ENCODE assay signal across 23 cellular contexts in the genomic region with DNA sequence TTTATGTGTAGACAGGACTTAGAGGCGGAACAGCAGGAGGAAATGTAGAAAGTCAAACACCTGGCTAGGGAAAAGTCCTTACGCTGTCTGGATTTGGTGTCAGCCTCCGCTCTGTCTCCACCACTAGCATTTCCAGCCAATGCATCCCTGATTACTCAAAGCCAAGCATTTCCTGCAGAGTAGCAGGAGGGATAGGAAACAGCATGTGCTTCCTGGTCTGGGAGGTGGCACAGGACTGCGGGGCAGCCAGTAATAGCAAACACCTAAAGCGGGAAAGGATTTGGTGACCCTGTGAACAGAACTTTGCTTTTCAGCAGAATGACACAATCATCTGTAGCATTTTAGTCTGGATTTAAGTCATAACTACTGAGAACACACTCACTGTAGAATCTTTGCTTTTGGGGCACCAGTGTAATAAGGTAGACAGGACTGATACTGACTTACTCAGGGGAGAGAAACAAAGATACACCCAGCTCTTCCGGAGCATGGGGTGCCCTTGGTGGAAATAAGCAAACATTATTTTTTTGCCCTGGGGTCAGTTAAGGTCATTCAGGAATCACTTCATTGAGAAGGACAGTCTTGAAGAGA.
DNase-seq lines count a peak whose midpoint lies in the region; ATAC-seq and TF ChIP-seq lines count a peak whose summit lies in the region.
"Had no signal": no experiment of that assay in that cellular context is flagged by ENCODE, and none has a peak within 500 bp of the region (broad histone marks: within the 10 kb centered on the region; RNA-seq: fewer than 3 reads in every experiment).

No MANE protein-coding gene starts in this region.

- in situ Hi-C loops in brain microvascular endothelial cell (cut with HindIII; ENCODE audit: low pct_ligation_motif_present, low sequenced_read_pairs), result no loop called here

- peaks cover 8% of the 10 kb centered on the region; the same call in 1 of the 2 replicates for H3K36me3 Mint-ChIP-seq in HFFc6 (ENCODE audit: low read depth)
- H3K36me3 Mint-ChIP-seq: brain, immature natural killer cell, natural killer cell had no signal

- no peak overlapping the region for H3K4me3 Mint-ChIP-seq in HFFc6
- H3K4me3 Mint-ChIP-seq: brain; dendritic cell treated with granulocyte-macrophage colony-stimulating factor and Interleukin-4, amounts not matched to agents 40 ng/mL and 50 ng/mL, for 4 days; immature natural killer cell; natural killer cell had no signal

- H3K4me3 ChIP-seq in brain microvascular endothelial cell (ENCODE audit: low read depth, low read length), result no peak overlapping the region
- H3K4me3 ChIP-seq: PC-9, testis had no signal

- no peaks in the 10 kb centered on the region for H3K36me3 ChIP-seq in brain microvascular endothelial cell (replicated peaks)
- H3K36me3 ChIP-seq: BE2C had no signal

- DNase-seq in NCI-H1694 treated with DMSO at 0.1 percent for 48 hours (lab: John Stamatoyannopoulos, UW) (peak; percentile 9), NCI-H1694 (lab: John Stamatoyannopoulos, UW) (no peak), Ammon's horn (ENCODE audit: low spot score) (peak; percentile 6), brain microvascular endothelial cell (peak; percentile 15), kidney tubule cell (ENCODE audit: low spot score) (peak; percentile 51), HFFc6 (no peak), NCI-H1417 treated with DMSO at 0.1 percent for 48 hours (lab: John Stamatoyannopoulos, UW) (no peak)
- DNase-seq: activated CD8-positive, alpha-beta memory T cell treated with anti-CD3 and anti-CD28 coated beads, Interleukin-2, amount 50 U/mL, for 48 hours; activated naive CD4-positive, alpha-beta T cell treated with anti-CD3 and anti-CD28 coated beads, Interleukin-2, amount 50 U/mL, for 16 hours; BE2C; immature natural killer cell; mesenchymal stem cell; natural killer cell; NCI-H1092 treated with DMSO at 0.1 percent for 48 hours; NCI-H2171 treated with DMSO at 0.1 percent for 48 hours; NCI-H82; testis had no signal

- peaks cover under 1% of the 10 kb centered on the region; the same call in 1 of the 2 replicates for H3K27me3 Mint-ChIP-seq in HFFc6 (ENCODE audit: insufficient read depth)
- H3K27me3 Mint-ChIP-seq: brain; dendritic cell treated with granulocyte-macrophage colony-stimulating factor and Interleukin-4, amounts not matched to agents 40 ng/mL and 50 ng/mL, for 4 days; progenitor cell of endocrine pancreas had no signal

- no peak overlapping the region for H3K27ac ChIP-seq in brain microvascular endothelial cell
- H3K27ac ChIP-seq: 22Rv1, PC-9, testis had no signal

- H3K9me3 Mint-ChIP-seq in HFFc6, result no peaks in the 10 kb centered on the region; the same call in 1 of the 2 replicates
- H3K9me3 Mint-ChIP-seq: immature natural killer cell, natural killer cell had no signal

- no peak overlapping the region for H3K27ac Mint-ChIP-seq in HFFc6
- H3K27ac Mint-ChIP-seq: brain; dendritic cell treated with granulocyte-macrophage colony-stimulating factor and Interleukin-4, amounts not matched to agents 40 ng/mL and 50 ng/mL, for 4 days; immature natural killer cell; natural killer cell; progenitor cell of endocrine pancreas had no signal

- TF ChIP-seq CTCF in brain microvascular endothelial cell (IDR thresholded peaks at IDR 0.05; ENCODE audit: low read depth, low read length, missing control alignments), result no peak
- no peak for TF ChIP-seq CTCF in HFFc6 (IDR thresholded peaks at IDR 0.05)

- H3K27me3 ChIP-seq in brain microvascular endothelial cell (replicated peaks), result no peaks in the 10 kb centered on the region
- H3K27me3 ChIP-seq: BE2C, testis had no signal

- ATAC-seq in GM19035 (IDR thresholded peaks at IDR 0.05; ENCODE audit: unreplicated experiment), result no peak
- ATAC-seq: natural killer cell had no signal

- peaks cover 8% of the 10 kb centered on the region; the same call in 1 of the 2 replicates for H3K4me1 Mint-ChIP-seq in HFFc6 (ENCODE audit: low read depth)
- H3K4me1 Mint-ChIP-seq: brain had no signal

Comparison
In these comparisons a context has a peak if more than half of its experiments do, and no peak if none do; other contexts are left out.
1. DNase-seq: peak in NCI-H1694 treated with DMSO at 0.1 percent for 48 hours (single experiment), Ammon's horn (single experiment), brain microvascular endothelial cell (single experiment) and kidney tubule cell (single experiment); none in NCI-H1694 (single experiment), HFFc6 (single experiment) and NCI-H1417 treated with DMSO at 0.1 percent for 48 hours (single experiment).